In genomic region chr1:56516539-56517252, GRCh38 we compare ENCODE assay signal across 8 cellular contexts.
DNase-seq lines count a peak whose midpoint lies in the region; ATAC-seq and TF ChIP-seq lines count a peak whose summit lies in the region.

No MANE protein-coding gene starts in this region.

- H3K4me3 Mint-ChIP-seq in neural progenitor cell: no peak overlapping the region

- H3K27me3 Mint-ChIP-seq in neural progenitor cell (ENCODE audit: insufficient read depth, low read depth): peaks cover under 1% of the 10 kb centered on the region

- peaks cover 17% of the 10 kb centered on the region for H3F3A ChIP-seq in neural progenitor cell (ENCODE audit: low read depth)

- no peaks in the 10 kb centered on the region for H3K9me3 Mint-ChIP-seq in neural progenitor cell

- H3K36me3 ChIP-seq in neural progenitor cell: peaks cover 1% of the 10 kb centered on the region
- H3K36me3 ChIP-seq in ascending aorta: peaks cover 23 to 39% of the 10 kb centered on the region in 2 donors

- H3K79me2 ChIP-seq in neural progenitor cell (ENCODE audit: low read depth): peaks cover 28% of the 10 kb centered on the region

- peak overlapping the region; percentile 28 for H3K27ac Mint-ChIP-seq in neural progenitor cell

- peak; percentile 49 for DNase-seq in NCI-H345 (lab: John Stamatoyannopoulos, UW)
- peak; percentile 87 for DNase-seq in epithelial cell of prostate (ENCODE audit: low read depth, low spot score)
- no peak for DNase-seq in neural progenitor cell (ENCODE audit: low spot score)
- no peak for DNase-seq in activated CD4-positive, alpha-beta T cell treated with anti-CD3 and anti-CD28 coated beads, Interleukin-2, amount 50 U/mL, for 48 hours
- DNase-seq in ascending aorta (ENCODE audit: low spot score in 2 of 2): no peak
- DNase-seq in cerebellar nuclear complex (lab: John Stamatoyannopoulos, UW): no peak

- peaks cover 6% of the 10 kb centered on the region for H3K4me1 ChIP-seq in neural progenitor cell
- no peaks in the 10 kb centered on the region for H3K4me1 ChIP-seq in ascending aorta

- H4K20me1 ChIP-seq in neural progenitor cell (ENCODE audit: low read depth): peaks cover 34% of the 10 kb centered on the region

- H3K36me3 Mint-ChIP-seq in neural progenitor cell: peaks cover 48% of the 10 kb centered on the region

- H3K27ac ChIP-seq in epithelial cell of prostate (peak overlapping the region; percentile 75), neural progenitor cell (no peak overlapping the region), ascending aorta (peak overlapping the region in 1 of 2 donors; percentile 5)

- H3K9ac ChIP-seq in neural progenitor cell: no peak overlapping the region

- no peak overlapping the region for H3K4me2 ChIP-seq in neural progenitor cell

- intact Hi-C loops in ascending aorta (cut with DNase I): no loop called here

- H3K9me3 ChIP-seq in neural progenitor cell (ENCODE audit: low read depth) (no peaks in the 10 kb centered on the region), ascending aorta (no peaks in the 10 kb centered on the region)

- ATAC-seq in GM18520 (IDR thresholded peaks at IDR 0.05; ENCODE audit: unreplicated experiment) (peak; percentile 96), HG02870 (IDR thresholded peaks at IDR 0.05; ENCODE audit: unreplicated experiment) (peak; percentile 93)

- H3K4me3 ChIP-seq in neural progenitor cell (no peak overlapping the region), ascending aorta (no peak overlapping the region)

- H3K27me3 ChIP-seq in neural progenitor cell: no peaks in the 10 kb centered on the region
- no peaks in the 10 kb centered on the region for H3K27me3 ChIP-seq in ascending aorta

- H2AFZ ChIP-seq in neural progenitor cell (replicated peaks): no peak overlapping the region

- TF ChIP-seq CTCF in neural progenitor cell (IDR thresholded peaks at IDR 0.05): no peak
- no peak for TF ChIP-seq CTCF in ascending aorta (IDR thresholded peaks at IDR 0.05)

- peaks cover 30% of the 10 kb centered on the region for H3K4me1 Mint-ChIP-seq in neural progenitor cell

Comparison
In these comparisons a context has a peak if more than half of its experiments do, and no peak if none do; other contexts are left out.
1. DNase-seq: peak in NCI-H345 (single experiment) and epithelial cell of prostate (single experiment); none in neural progenitor cell (single experiment), activated CD4-positive, alpha-beta T cell treated with anti-CD3 and anti-CD28 coated beads, Interleukin-2, amount 50 U/mL, for 48 hours (0 of 2), ascending aorta (0 of 2) and cerebellar nuclear complex (0 of 2).